ENCODE assay signal across 9 cellular contexts in genomic region chr7:17640730-17641377, GRCh38.
DNase-seq lines count a peak whose midpoint lies in the region; TF ChIP-seq lines count a peak whose summit lies in the region.
"Had no signal": no experiment of that assay in that cellular context is flagged by ENCODE, and none has a peak within 500 bp of the region (broad histone marks: within the 10 kb centered on the region; RNA-seq: fewer than 3 reads in every experiment).

No MANE protein-coding gene starts in this region.

- H3K4me1 Mint-ChIP-seq in chondrocyte (ENCODE audit: low read depth), result peaks cover 14% of the 10 kb centered on the region

- no peak overlapping the region for H3K27ac Mint-ChIP-seq in chondrocyte (ENCODE audit: unreplicated experiment)
- H3K27ac Mint-ChIP-seq: activated naive CD8-positive, alpha-beta T cell had no signal

- peak; percentile 82 for TF ChIP-seq CTCF in chondrocyte (IDR thresholded peaks at IDR 0.05)

- DNase-seq in activated T-cell treated with anti-CD3 and anti-CD28 coated beads for 1 hour (ENCODE audit: low read depth) (peak; percentile 2), H4 (ENCODE audit: low spot score) (peak; percentile 69), NCI-H82 treated with DMSO at 0.1 percent for 48 hours (lab: John Stamatoyannopoulos, UW; ENCODE audit: unreplicated experiment) (peak; percentile 14), chondrocyte (ENCODE audit: low spot score) (no peak), midbrain (lab: John Stamatoyannopoulos, UW) (peak; percentile 18), OCI-M2 (lab: John Stamatoyannopoulos, UW; ENCODE audit: unreplicated experiment) (no peak)
- DNase-seq in activated T-cell treated with anti-CD3 and anti-CD28 coated beads, Interleukin-2, amount 50 U/mL, for 48 hours, result no peak
- no peak for DNase-seq in activated CD8-positive, alpha-beta memory T cell treated with anti-CD3 and anti-CD28 coated beads, Interleukin-2, amount 50 U/mL, for 4 hours

- H3K9me3 Mint-ChIP-seq in chondrocyte (ENCODE audit: low read depth), result peaks cover 12% of the 10 kb centered on the region

- H3K27me3 Mint-ChIP-seq in chondrocyte (ENCODE audit: low read depth), result no peaks in the 10 kb centered on the region

- H3K36me3 Mint-ChIP-seq in chondrocyte (ENCODE audit: low read depth), result no peaks in the 10 kb centered on the region
- H3K36me3 Mint-ChIP-seq: activated naive CD8-positive, alpha-beta T cell had no signal

- no peak overlapping the region for H3K4me3 Mint-ChIP-seq in chondrocyte (ENCODE audit: unreplicated experiment)
- H3K4me3 Mint-ChIP-seq: activated naive CD8-positive, alpha-beta T cell had no signal

Comparison
In these comparisons a context has a peak if more than half of its experiments do, and no peak if none do; other contexts are left out.
1. DNase-seq: peak in activated T-cell treated with anti-CD3 and anti-CD28 coated beads for 1 hour (single experiment), H4 (single experiment), NCI-H82 treated with DMSO at 0.1 percent for 48 hours (single experiment) and midbrain (single experiment); none in activated T-cell treated with anti-CD3 and anti-CD28 coated beads, Interleukin-2, amount 50 U/mL, for 48 hours (0 of 2), chondrocyte (single experiment), OCI-M2 (single experiment) and activated CD8-positive, alpha-beta memory T cell treated with anti-CD3 and anti-CD28 coated beads, Interleukin-2, amount 50 U/mL, for 4 hours (single experiment).